Comparison of ENCODE assay signal across 8 cellular contexts in genomic region chr9:68951879-68952659, GRCh38.
DNase-seq lines count a peak whose midpoint lies in the region; ATAC-seq lines count a peak whose summit lies in the region.

No MANE protein-coding gene starts in this region.

- ATAC-seq in GM18499 (IDR thresholded peaks at IDR 0.05; ENCODE audit: insufficient read depth, unreplicated experiment) (peak; percentile 40), GM19467 (IDR thresholded peaks at IDR 0.05; ENCODE audit: unreplicated experiment) (peak; percentile 47), HG03159 (IDR thresholded peaks at IDR 0.05; ENCODE audit: unreplicated experiment) (peak; percentile 71)
- peak; percentile 55 for ATAC-seq in activated T-helper 17 cell treated with anti-CD3 and anti-CD28 coated beads, Interleukin-2, amount 50 U/mL, for 72 hours (replicated peaks)

- H3K4me3 Mint-ChIP-seq in activated T-helper 17 cell treated with anti-CD3 and anti-CD28 coated beads, Interleukin-2, amount 50 U/mL, for 72 hours: peak overlapping the region; percentile 26

- no peaks in the 10 kb centered on the region for H3K9me3 Mint-ChIP-seq in activated T-helper 17 cell treated with anti-CD3 and anti-CD28 coated beads, Interleukin-2, amount 50 U/mL, for 72 hours

- H3K27ac Mint-ChIP-seq in activated T-helper 17 cell treated with anti-CD3 and anti-CD28 coated beads, Interleukin-2, amount 50 U/mL, for 72 hours: peak overlapping the region; percentile 75

- H3K36me3 Mint-ChIP-seq in activated T-helper 17 cell treated with anti-CD3 and anti-CD28 coated beads, Interleukin-2, amount 50 U/mL, for 72 hours (ENCODE audit: low read depth): no peaks in the 10 kb centered on the region

- peaks cover 23% of the 10 kb centered on the region for H3K4me1 Mint-ChIP-seq in activated T-helper 17 cell treated with anti-CD3 and anti-CD28 coated beads, Interleukin-2, amount 50 U/mL, for 72 hours

- DNase-seq in ureter (ENCODE audit: low spot score): no peak
- DNase-seq in DMS 273 treated with DMSO at 0.1 percent for 48 hours (lab: John Stamatoyannopoulos, UW): no peak
- DNase-seq in GOT3 (lab: John Stamatoyannopoulos, UW): no peak
- DNase-seq in islet precursor cell: no peak

- peaks cover 37% of the 10 kb centered on the region for H3K27me3 Mint-ChIP-seq in activated T-helper 17 cell treated with anti-CD3 and anti-CD28 coated beads, Interleukin-2, amount 50 U/mL, for 72 hours
